Comparison of ENCODE assay signal across 18 cellular contexts in the genomic region with DNA sequence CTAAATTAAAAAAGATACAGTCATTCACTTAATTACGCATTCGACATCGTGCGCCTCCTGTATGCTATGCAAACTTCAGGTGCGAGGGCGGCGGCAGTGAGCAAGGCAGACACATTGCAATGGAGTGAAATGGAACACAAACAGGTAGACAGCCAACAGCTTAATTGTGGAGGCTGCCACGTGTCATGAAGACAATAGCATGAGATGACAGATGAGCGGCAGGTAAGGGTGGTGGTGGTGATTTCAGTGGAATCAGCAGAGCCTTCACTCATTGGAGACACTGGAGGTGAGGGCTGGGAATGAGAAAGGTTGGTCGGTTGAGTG.
"Had no signal": no experiment of that assay in that cellular context is flagged by ENCODE, and none has a peak within 500 bp of the region (broad histone marks: within the 10 kb centered on the region; RNA-seq: fewer than 3 reads in every experiment).

No MANE protein-coding gene starts in this region.

- ATAC-seq: activated CD8-positive, alpha-beta T cell treated with anti-CD3 and anti-CD28 coated beads, Interleukin-2, amount 10 ng/mL, durations not matched to agents 7 days and 5 days; activated naive CD4-positive, alpha-beta T cell treated with anti-CD3 and anti-CD28 coated beads, Interleukin-2, amount 50 U/mL, for 72 hours; esophagus mucosa; left ventricle myocardium superior; mucosa of descending colon; stimulated activated naive CD8-positive, alpha-beta T cell treated with anti-CD3 and anti-CD28 coated beads, Interleukin-15, Interleukin-2, amounts not matched to agents 100 U/mL and 50 U/mL, for 24 hours; upper lobe of right lung had no signal

- H3K36me3 ChIP-seq: breast epithelium, upper lobe of right lung had no signal

- H3K27me3 Mint-ChIP-seq: central memory CD8-positive, alpha-beta T cell had no signal

- H3K27me3 ChIP-seq: breast epithelium, upper lobe of right lung had no signal

- H3K36me3 Mint-ChIP-seq: activated naive CD4-positive, alpha-beta T cell treated with anti-CD3 and anti-CD28 coated beads, Interleukin-2, amount 50 U/mL, for 72 hours had no signal

- H3K4me3 ChIP-seq: breast epithelium, mucosa of descending colon, upper lobe of right lung had no signal

- H3K27ac ChIP-seq: breast epithelium, upper lobe of right lung had no signal

- H3K4me1 Mint-ChIP-seq: central memory CD8-positive, alpha-beta T cell had no signal

- H3K4me1 ChIP-seq: breast epithelium, upper lobe of right lung had no signal

- H3K4me3 Mint-ChIP-seq: activated CD8-positive, alpha-beta T cell treated with anti-CD3 and anti-CD28 coated beads, Interleukin-2, amount 10 ng/mL, durations not matched to agents 7 days and 5 days; central memory CD8-positive, alpha-beta T cell; nephron progenitor cell had no signal

- H3K27ac Mint-ChIP-seq: activated CD8-positive, alpha-beta T cell treated with anti-CD3 and anti-CD28 coated beads, Interleukin-2, amount 10 ng/mL, durations not matched to agents 7 days and 5 days; activated naive CD4-positive, alpha-beta T cell treated with anti-CD3 and anti-CD28 coated beads, Interleukin-2, amount 50 U/mL, for 72 hours; nephron progenitor cell had no signal

- DNase-seq: activated CD4-positive, alpha-beta T cell treated with anti-CD3 and anti-CD28 coated beads for 1 hour; activated CD4-positive, alpha-beta T cell treated with anti-CD3 and anti-CD28 coated beads, Interleukin-2, amount 50 U/mL, for 1 hour; activated CD8-positive, alpha-beta T cell treated with anti-CD3 and anti-CD28 coated beads, Interleukin-2, amount 10 ng/mL, durations not matched to agents 7 days and 5 days; activated gamma-delta T cell treated with Interleukin-2 at 50 U/mL for 16 hours; aorta; effector memory CD4-positive, alpha-beta T cell; hippocampal formation; left ventricle myocardium superior; mucosa of descending colon; nephron progenitor cell; stimulated activated CD4-positive, alpha-beta T cell treated with anti-CD3 and anti-CD28 coated beads, Interleukin-4, amount 100 ng/mL, for 24 hours; stimulated activated naive CD8-positive, alpha-beta T cell treated with anti-CD3 and anti-CD28 coated beads, Interleukin-15, Interleukin-2, amounts not matched to agents 100 U/mL and 50 U/mL, for 24 hours; T-helper 9 cell; upper lobe of right lung had no signal

- H3K9me3 ChIP-seq: mucosa of descending colon, upper lobe of right lung had no signal
